ENCODE assay signal across 9 cellular contexts in the genomic region with DNA sequence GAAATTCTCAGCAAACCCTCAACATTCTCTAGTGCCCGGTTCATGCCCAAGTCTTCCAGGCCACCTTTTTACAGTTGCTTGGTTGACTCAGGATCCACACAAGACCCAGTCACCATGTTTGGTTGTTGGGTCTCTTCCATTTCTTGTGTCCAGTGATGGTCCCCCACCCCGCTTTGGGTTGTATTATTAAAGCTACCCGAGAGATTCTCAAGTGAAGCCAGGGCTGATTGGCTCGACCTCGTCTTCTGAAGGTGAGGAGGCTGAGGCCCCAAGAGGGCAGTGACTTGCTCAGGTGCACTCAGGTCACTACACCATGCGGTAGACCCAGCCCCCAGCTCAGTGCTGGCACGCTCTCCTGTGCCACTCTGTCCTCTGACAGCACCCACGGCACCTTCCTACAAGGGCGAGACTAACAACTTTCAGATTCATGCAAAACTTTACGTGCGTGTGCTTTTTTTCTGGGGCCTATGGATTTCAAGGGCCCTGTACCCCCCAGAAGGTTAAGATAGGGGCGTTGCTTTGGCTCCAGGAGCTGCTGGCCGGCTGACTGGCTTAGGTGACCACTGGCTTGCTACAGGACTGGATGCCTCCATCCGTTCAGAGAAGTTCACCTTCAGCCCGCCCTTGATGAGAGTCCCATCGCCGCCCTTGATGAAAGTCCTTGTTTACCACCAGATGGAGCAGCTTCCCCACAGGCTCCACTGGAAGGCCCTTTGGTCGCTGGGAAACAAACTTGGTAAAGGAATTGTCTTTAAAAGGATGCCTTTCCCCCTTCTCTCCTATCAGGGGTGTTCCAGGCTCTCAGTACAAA. TPM values are rescaled to one million over a fixed set of nuclear protein-coding genes. Genes with fewer than 3 reads are reported as not detected.
DNase-seq lines count a peak whose midpoint lies in the region; ATAC-seq, FAIRE-seq and TF ChIP-seq lines count a peak whose summit lies in the region.
"Had no signal": no experiment of that assay in that cellular context is flagged by ENCODE, and none has a peak within 500 bp of the region (broad histone marks: within the 10 kb centered on the region; RNA-seq: fewer than 3 reads in every experiment).

No MANE protein-coding gene starts in this region.

- H3K9me3 ChIP-seq in small intestine (ENCODE audit: control insufficient read depth, low read depth) = no peaks in the 10 kb centered on the region

- TF ChIP-seq CTCF in NB4 (IDR thresholded peaks at IDR 0.05; ENCODE audit: low read depth, low read length) (peak; percentile 19), astrocyte of the cerebellum (IDR thresholded peaks at IDR 0.05; ENCODE audit: low read depth, low read length, missing control alignments) (peak; percentile 87)

- H3K36me3 ChIP-seq in small intestine (ENCODE audit: control insufficient read depth in 2 of 2, insufficient read depth in 2 of 2, low read length in 2 of 2) = no peaks in the 10 kb centered on the region

- WGBS in small intestine, 3 donors = 51 to 57% (median 55%) methylated on average over 18 of the region's 18 CpGs

- TF ChIP-seq POLR2A in NB4 (IDR thresholded peaks at IDR 0.05; ENCODE audit: extremely low read depth, insufficient read length) = no peak

- DNase-seq in NCI-H345 (lab: John Stamatoyannopoulos, UW) (peak; percentile 35), NCI-H345 treated with DMSO at 0.1 percent for 48 hours (lab: John Stamatoyannopoulos, UW; ENCODE audit: unreplicated experiment) (no peak), NB4 (ENCODE audit: low read depth) (peak; percentile 44), astrocyte of the cerebellum (ENCODE audit: low read depth) (peak; percentile 70), hippocampal formation (lab: John Stamatoyannopoulos, UW) (peak; percentile 61 to 87), small intestine (peak; percentile 61)

- in situ Hi-C loops in astrocyte of the cerebellum (cut with HindIII; ENCODE audit: low sequenced_read_pairs) = loop anchor here (25.0 kb wide), 1 partner anchor 415 kb away; no protein-coding TSS in a partner anchor

- no peak overlapping the region for H3K27ac ChIP-seq in small intestine (ENCODE audit: low read depth in 1 of 2, low read length in 1 of 2)

- H3K4me1 ChIP-seq in small intestine (ENCODE audit: control insufficient read depth in 2 of 2, insufficient read depth in 1 of 2, low read depth in 1 of 2, low read length in 1 of 2) = no peaks in the 10 kb centered on the region

- no peak overlapping the region for H3K4me3 ChIP-seq in NB4 (ENCODE audit: low read depth, low read length)
- H3K4me3 ChIP-seq in astrocyte of the cerebellum (ENCODE audit: low read depth, low read length) = no peak overlapping the region
- H3K4me3 ChIP-seq in small intestine (ENCODE audit: low read depth in 1 of 2, low read length in 2 of 2) = no peak overlapping the region

- no peaks in the 10 kb centered on the region for H3K27me3 ChIP-seq in small intestine (ENCODE audit: control insufficient read depth in 2 of 2, insufficient read depth in 2 of 2, low read length in 2 of 2)

- ATAC-seq in GM19452 (IDR thresholded peaks at IDR 0.05; ENCODE audit: unreplicated experiment) = no peak
- ATAC-seq in GM19023 (IDR thresholded peaks at IDR 0.05; ENCODE audit: unreplicated experiment) = no peak

- FAIRE-seq in small intestine (lab: Jason Lieb, UNC) = no peak

RNA-seq across cellular contexts. Expression of a gene that starts 50.4 kb away (rescaled TPM):
- 10 to 100 TPM in 1 of 3 donors, 1 to 10 TPM in 2; 2.6 to 31.1 (median 7.3) TPM for polyA plus RNA-seq in small intestine
- polyA plus RNA-seq: CD4-positive, CD25-positive, alpha-beta regulatory T cell had no signal
